ENCODE assay signal across 18 cellular contexts in genomic region chr16:22225060-22225459, GRCh38. TPM values are rescaled to one million over a fixed set of nuclear protein-coding genes. Genes with fewer than 3 reads are reported as not detected.
DNase-seq lines count a peak whose midpoint lies in the region; ATAC-seq lines count a peak whose summit lies in the region.
"Had no signal": no experiment of that assay in that cellular context is flagged by ENCODE, and none has a peak within 500 bp of the region (broad histone marks: within the 10 kb centered on the region; RNA-seq: fewer than 3 reads in every experiment).

No MANE protein-coding gene starts in this region.

- no peaks in the 10 kb centered on the region for H3K27me3 ChIP-seq in right cardiac atrium (ENCODE audit: control insufficient read depth, insufficient read depth)
- H3K27me3 ChIP-seq in rectal smooth muscle tissue (ENCODE audit: control insufficient read depth, insufficient read depth, low read length) = no peaks in the 10 kb centered on the region
- H3K27me3 ChIP-seq: MG63 had no signal

- DNase-seq in right cardiac atrium (peak in 1 of 3 donors; percentile 72), left cardiac atrium (no peak), hypothalamus (lab: John Stamatoyannopoulos, UW) (peak in 36 of 51 donors; percentile 4 to 73 (median 39)), immature natural killer cell (no peak)
- no peak for DNase-seq in activated naive CD8-positive, alpha-beta T cell treated with anti-CD3 and anti-CD28 coated beads for 36 hours
- no peak for DNase-seq in stimulated activated CD4-positive, alpha-beta T cell treated with anti-CD3 and anti-CD28 coated beads, Interleukin-1b, Interleukin-23, amount 100 ng/mL, for 48 hours
- DNase-seq: activated CD4-positive, alpha-beta T cell treated with anti-CD3 and anti-CD28 coated beads, Interleukin-2, amount 50 U/mL, for 4 hours; activated T-cell treated with anti-CD3 and anti-CD28 coated beads, Interleukin-2, amount 50 U/mL, for 48 hours; CD8-positive, alpha-beta T cell; GOT3; kidney glomerular epithelial cell; MG63; NCI-H187 treated with DMSO at 0.1 percent for 48 hours; NCI-H510A treated with DMSO at 0.1 percent for 48 hours; SK-N-SH had no signal

- intact Hi-C loops in right cardiac atrium (cut with DNase I) (no loop called here), left cardiac atrium (cut with DNase I) (no loop called here)

- no peak overlapping the region for H3K27ac Mint-ChIP-seq in activated naive CD8-positive, alpha-beta T cell treated with anti-CD3 and anti-CD28 coated beads for 36 hours
- H3K27ac Mint-ChIP-seq in immature natural killer cell = peak overlapping the region in 1 of 6 donors; percentile 40
- H3K27ac Mint-ChIP-seq: CD8-positive, alpha-beta T cell; progenitor cell of endocrine pancreas had no signal

- peak overlapping the region; percentile 12 for H3K27ac ChIP-seq in right cardiac atrium (ENCODE audit: low read length)
- peak overlapping the region; percentile 63 for H3K27ac ChIP-seq in rectal smooth muscle tissue (ENCODE audit: low read depth, low read length)

- 48% methylated on average over 7 of the region's 7 CpGs for WGBS in right cardiac atrium

- no peak overlapping the region for H3K9ac ChIP-seq in rectal smooth muscle tissue (ENCODE audit: low read length)
- H3K9ac ChIP-seq: SK-N-SH had no signal

- H3K9me3 Mint-ChIP-seq in activated naive CD8-positive, alpha-beta T cell treated with anti-CD3 and anti-CD28 coated beads for 36 hours = no peaks in the 10 kb centered on the region
- H3K9me3 Mint-ChIP-seq in immature natural killer cell = no peaks in the 10 kb centered on the region
- H3K9me3 Mint-ChIP-seq: CD8-positive, alpha-beta T cell had no signal

- H3K36me3 Mint-ChIP-seq in activated naive CD8-positive, alpha-beta T cell treated with anti-CD3 and anti-CD28 coated beads for 36 hours = peaks cover 10% of the 10 kb centered on the region
- H3K36me3 Mint-ChIP-seq in immature natural killer cell = peaks cover 0 to 8% (median 6%) of the 10 kb centered on the region in 3 donors

- peaks cover 5% of the 10 kb centered on the region for H3K36me3 ChIP-seq in rectal smooth muscle tissue (ENCODE audit: control insufficient read depth, insufficient read depth, low read length)

- H3K9me3 ChIP-seq in right cardiac atrium (ENCODE audit: control insufficient read depth, low read length) = no peaks in the 10 kb centered on the region
- H3K9me3 ChIP-seq: MG63, SK-N-SH had no signal

- no peaks in the 10 kb centered on the region for H3K27me3 Mint-ChIP-seq in activated naive CD8-positive, alpha-beta T cell treated with anti-CD3 and anti-CD28 coated beads for 36 hours
- H3K27me3 Mint-ChIP-seq in immature natural killer cell (ENCODE audit: low read depth in 3 of 3) = no peaks in the 10 kb centered on the region
- H3K27me3 Mint-ChIP-seq: progenitor cell of endocrine pancreas had no signal

- H3K4me3 ChIP-seq in right cardiac atrium (ENCODE audit: low read length) = no peak overlapping the region
- H3K4me3 ChIP-seq in rectal smooth muscle tissue (ENCODE audit: low read length) = no peak overlapping the region
- H3K4me3 ChIP-seq: MG63 had no signal

- H3K4me1 Mint-ChIP-seq in activated naive CD8-positive, alpha-beta T cell treated with anti-CD3 and anti-CD28 coated beads for 36 hours = peaks cover 12% of the 10 kb centered on the region
- no peaks in the 10 kb centered on the region for H3K4me1 Mint-ChIP-seq in immature natural killer cell

- no peak overlapping the region for H3K4me3 Mint-ChIP-seq in activated naive CD8-positive, alpha-beta T cell treated with anti-CD3 and anti-CD28 coated beads for 36 hours
- H3K4me3 Mint-ChIP-seq in immature natural killer cell = no peak overlapping the region
- H3K4me3 Mint-ChIP-seq: CD8-positive, alpha-beta T cell had no signal

- H3K4me1 ChIP-seq in right cardiac atrium (ENCODE audit: control insufficient read depth, insufficient read depth, low read length) = no peaks in the 10 kb centered on the region
- peaks cover under 1% of the 10 kb centered on the region for H3K4me1 ChIP-seq in rectal smooth muscle tissue (ENCODE audit: control insufficient read depth, insufficient read depth, low read length)

- ATAC-seq in right cardiac atrium = no peak
- no peak for ATAC-seq in left cardiac atrium
- no peak for ATAC-seq in GM21423 (IDR thresholded peaks at IDR 0.05; ENCODE audit: unreplicated experiment)
- ATAC-seq: CD8-positive, alpha-beta T cell had no signal

RNA-seq across cellular contexts. Expression of gene EEF2K, which starts 19.0 kb away (rescaled TPM):
- total RNA-seq in right cardiac atrium (10 to 100 TPM; 28.1 to 38.3 (median 31.4) TPM), left cardiac atrium (10 to 100 TPM; 32.0 to 34.0 TPM)
- polyA plus RNA-seq in right cardiac atrium (15.0 TPM), immature natural killer cell (1 to 10 TPM in 2 of 3 donors, not detected in 1; 1.1 to 3.2 TPM)
- 10 to 100 TPM; 28.9 to 32.5 TPM for total RNA-seq in activated naive CD8-positive, alpha-beta T cell treated with anti-CD3 and anti-CD28 coated beads for 36 hours

Comparison
In these comparisons a context has a peak if more than half of its experiments do, and no peak if none do; other contexts are left out.
1. DNase-seq: peak in hypothalamus (36 of 51); none in left cardiac atrium (single experiment), activated naive CD8-positive, alpha-beta T cell treated with anti-CD3 and anti-CD28 coated beads for 36 hours (single experiment), immature natural killer cell (0 of 3) and stimulated activated CD4-positive, alpha-beta T cell treated with anti-CD3 and anti-CD28 coated beads, Interleukin-1b, Interleukin-23, amount 100 ng/mL, for 48 hours (single experiment).